Comparison of ENCODE assay signal across 20 cellular contexts in genomic region chr13:30128095-30128494, GRCh38.
A peak's percentile ranks its signal among the peaks of the same experiment; 100 is the strongest.
DNase-seq lines count a peak whose midpoint lies in the region; ATAC-seq and TF ChIP-seq lines count a peak whose summit lies in the region.
"Had no signal": no experiment of that assay in that cellular context is flagged by ENCODE, and none has a peak within 500 bp of the region (broad histone marks: within the 10 kb centered on the region; RNA-seq: fewer than 3 reads in every experiment).

No MANE protein-coding gene starts in this region.

- H3K27ac ChIP-seq in suprapubic skin: peak overlapping the region; percentile 66
- no peak overlapping the region for H3K27ac ChIP-seq in GM23248

- H3K4me2 ChIP-seq in GM23248 (ENCODE audit: unreplicated experiment): no peak overlapping the region

- no peaks in the 10 kb centered on the region for H3K9me3 ChIP-seq in suprapubic skin
- H3K9me3 ChIP-seq in GM23248 (ENCODE audit: low read depth): no peaks in the 10 kb centered on the region

- no peak for TF ChIP-seq POLR2A in suprapubic skin (IDR thresholded peaks at IDR 0.05)

- H3K4me1 Mint-ChIP-seq in activated CD8-positive, alpha-beta T cell treated with anti-CD3 and anti-CD28 coated beads, Interleukin-2, amount 10 ng/mL, durations not matched to agents 7 days and 5 days (ENCODE audit: low read depth): peaks cover 7% of the 10 kb centered on the region
- H3K4me1 Mint-ChIP-seq in activated CD8-positive, alpha-beta T cell treated with anti-CD3 and anti-CD28 coated beads for 36 hours (ENCODE audit: low read depth): peaks cover 10% of the 10 kb centered on the region
- H3K4me1 Mint-ChIP-seq in mesothelial cell of epicardium: peaks cover 26% of the 10 kb centered on the region

- ATAC-seq in activated CD8-positive, alpha-beta T cell treated with anti-CD3 and anti-CD28 coated beads, Interleukin-2, amount 10 ng/mL, durations not matched to agents 7 days and 5 days: no peak
- ATAC-seq in activated CD8-positive, alpha-beta T cell treated with anti-CD3 and anti-CD28 coated beads for 36 hours: no peak

- H3K4me3 Mint-ChIP-seq in activated CD8-positive, alpha-beta T cell treated with anti-CD3 and anti-CD28 coated beads, Interleukin-2, amount 10 ng/mL, durations not matched to agents 7 days and 5 days: no peak overlapping the region
- H3K4me3 Mint-ChIP-seq in activated CD8-positive, alpha-beta T cell treated with anti-CD3 and anti-CD28 coated beads for 36 hours: no peak overlapping the region
- no peak overlapping the region for H3K4me3 Mint-ChIP-seq in mesothelial cell of epicardium

- no peak for DNase-seq in activated CD8-positive, alpha-beta T cell treated with anti-CD3 and anti-CD28 coated beads, Interleukin-2, amount 10 ng/mL, durations not matched to agents 7 days and 5 days
- no peak for DNase-seq in activated CD8-positive, alpha-beta T cell treated with anti-CD3 and anti-CD28 coated beads for 36 hours
- peak; percentile 39 for DNase-seq in astrocyte of the hippocampus (ENCODE audit: low read depth, low spot score)
- no peak for DNase-seq in mesothelial cell of epicardium (ENCODE audit: low spot score in 2 of 2, unreplicated experiment in 2 of 2)
- no peak for DNase-seq in suprapubic skin (ENCODE audit: low spot score in 2 of 2)
- DNase-seq in GM23248: no peak
- no peak for DNase-seq in T1000 (lab: John Stamatoyannopoulos, UW)
- DNase-seq in NCI-H1105 (lab: John Stamatoyannopoulos, UW): no peak
- DNase-seq: 8988T, DMS79, GOT3, KBM-7, MV-4-11, NCI-H1417, NCI-H187, NCI-H2107, NCI-H510A treated with DMSO at 0.1 percent for 48 hours, NCI-H82, OCI-M1 had no signal

- no peaks in the 10 kb centered on the region for H3K27me3 ChIP-seq in suprapubic skin
- H3K27me3 ChIP-seq in GM23248 (replicated peaks; ENCODE audit: insufficient read depth): no peaks in the 10 kb centered on the region

- no peak overlapping the region for H2AFZ ChIP-seq in GM23248

- POLR2A ChIA-PET in activated CD8-positive, alpha-beta T cell treated with anti-CD3 and anti-CD28 coated beads, Interleukin-2, amount 10 ng/mL, durations not matched to agents 7 days and 5 days (lab: Charles Lee): no interaction called here
- POLR2A ChIA-PET in activated CD8-positive, alpha-beta T cell treated with anti-CD3 and anti-CD28 coated beads for 36 hours (lab: Charles Lee): interaction anchor here (0.9 kb wide), 1 partner anchor 126 kb away, joined by 3 read pairs; no protein-coding TSS in a partner anchor

- H3K36me3 ChIP-seq in suprapubic skin (no peaks in the 10 kb centered on the region), GM23248 (ENCODE audit: low read depth) (no peaks in the 10 kb centered on the region)

- H3K4me1 ChIP-seq in suprapubic skin: peaks cover 32% of the 10 kb centered on the region
- peaks cover 18% of the 10 kb centered on the region for H3K4me1 ChIP-seq in GM23248 (ENCODE audit: insufficient read depth)

- H4K20me1 ChIP-seq in GM23248 (ENCODE audit: insufficient read depth): no peaks in the 10 kb centered on the region

- no peaks in the 10 kb centered on the region for H3K27me3 Mint-ChIP-seq in activated CD8-positive, alpha-beta T cell treated with anti-CD3 and anti-CD28 coated beads, Interleukin-2, amount 10 ng/mL, durations not matched to agents 7 days and 5 days (ENCODE audit: low read depth)
- no peaks in the 10 kb centered on the region for H3K27me3 Mint-ChIP-seq in activated CD8-positive, alpha-beta T cell treated with anti-CD3 and anti-CD28 coated beads for 36 hours
- no peaks in the 10 kb centered on the region for H3K27me3 Mint-ChIP-seq in mesothelial cell of epicardium (ENCODE audit: low read depth)

- H3K9ac ChIP-seq in GM23248: no peak overlapping the region

- no peaks in the 10 kb centered on the region for H3K36me3 Mint-ChIP-seq in activated CD8-positive, alpha-beta T cell treated with anti-CD3 and anti-CD28 coated beads, Interleukin-2, amount 10 ng/mL, durations not matched to agents 7 days and 5 days (ENCODE audit: low read depth)
- H3K36me3 Mint-ChIP-seq in activated CD8-positive, alpha-beta T cell treated with anti-CD3 and anti-CD28 coated beads for 36 hours (ENCODE audit: low read depth): no peaks in the 10 kb centered on the region
- no peaks in the 10 kb centered on the region for H3K36me3 Mint-ChIP-seq in mesothelial cell of epicardium
- H3K36me3 Mint-ChIP-seq: CD14-positive monocyte had no signal

- WGBS in suprapubic skin: 77% methylated on average over 1 of the region's 1 CpG
- WGBS in GM23248 (ENCODE audit: low coverage in 1 of 2, low lambda C conversion rate in 2 of 2, missing lambda C conversion rate in 2 of 2), 2 experiments: 63 to 72% methylated on average over 1 of the region's 1 CpG

- peaks cover 31% of the 10 kb centered on the region for H3F3A ChIP-seq in GM23248 (ENCODE audit: insufficient read depth)

- intact Hi-C loops in activated CD8-positive, alpha-beta T cell treated with anti-CD3 and anti-CD28 coated beads for 36 hours (cut with micrococcal nuclease): no loop called here

- CTCF ChIA-PET in activated CD8-positive, alpha-beta T cell treated with anti-CD3 and anti-CD28 coated beads, Interleukin-2, amount 10 ng/mL, durations not matched to agents 7 days and 5 days (lab: Charles Lee): interaction anchor here (2.0 to 3.7 kb wide), 3 partner anchors 13 to 30 kb away, joined by 6 to 21 read pairs (median 21); no protein-coding TSS in a partner anchor
- CTCF ChIA-PET in activated CD8-positive, alpha-beta T cell treated with anti-CD3 and anti-CD28 coated beads for 36 hours (lab: Charles Lee): interaction anchor here (9.5 kb wide), 1 partner anchor 14 kb away, joined by 71 read pairs; no protein-coding TSS in a partner anchor

- H3K9me2 ChIP-seq in GM23248 (ENCODE audit: insufficient read depth): no peaks in the 10 kb centered on the region

- H3K4me3 ChIP-seq in suprapubic skin: no peak overlapping the region
- H3K4me3 ChIP-seq in GM23248: no peak overlapping the region

- no peaks in the 10 kb centered on the region for H3K79me2 ChIP-seq in GM23248 (ENCODE audit: insufficient read depth)

- H3K27ac Mint-ChIP-seq in activated CD8-positive, alpha-beta T cell treated with anti-CD3 and anti-CD28 coated beads, Interleukin-2, amount 10 ng/mL, durations not matched to agents 7 days and 5 days: peak overlapping the region; percentile 9
- no peak overlapping the region for H3K27ac Mint-ChIP-seq in activated CD8-positive, alpha-beta T cell treated with anti-CD3 and anti-CD28 coated beads for 36 hours
- H3K27ac Mint-ChIP-seq in mesothelial cell of epicardium: peak overlapping the region; percentile 3

- in situ Hi-C loops in GM23248 (cut with MboI): no loop called here

- H3K9me3 Mint-ChIP-seq in activated CD8-positive, alpha-beta T cell treated with anti-CD3 and anti-CD28 coated beads, Interleukin-2, amount 10 ng/mL, durations not matched to agents 7 days and 5 days (ENCODE audit: insufficient read depth): no peaks in the 10 kb centered on the region
- no peaks in the 10 kb centered on the region for H3K9me3 Mint-ChIP-seq in activated CD8-positive, alpha-beta T cell treated with anti-CD3 and anti-CD28 coated beads for 36 hours
- no peaks in the 10 kb centered on the region for H3K9me3 Mint-ChIP-seq in mesothelial cell of epicardium
- H3K9me3 Mint-ChIP-seq: CD14-positive monocyte had no signal

- no peak for TF ChIP-seq EP300 in suprapubic skin (IDR thresholded peaks at IDR 0.05)

- TF ChIP-seq CTCF in activated CD8-positive, alpha-beta T cell treated with anti-CD3 and anti-CD28 coated beads for 36 hours (IDR thresholded peaks at IDR 0.05): no peak
- no peak for TF ChIP-seq CTCF in mesothelial cell of epicardium (IDR thresholded peaks at IDR 0.05; ENCODE audit: unreplicated experiment)
- no peak for TF ChIP-seq CTCF in suprapubic skin (IDR thresholded peaks at IDR 0.05)
